In the genomic region with DNA sequence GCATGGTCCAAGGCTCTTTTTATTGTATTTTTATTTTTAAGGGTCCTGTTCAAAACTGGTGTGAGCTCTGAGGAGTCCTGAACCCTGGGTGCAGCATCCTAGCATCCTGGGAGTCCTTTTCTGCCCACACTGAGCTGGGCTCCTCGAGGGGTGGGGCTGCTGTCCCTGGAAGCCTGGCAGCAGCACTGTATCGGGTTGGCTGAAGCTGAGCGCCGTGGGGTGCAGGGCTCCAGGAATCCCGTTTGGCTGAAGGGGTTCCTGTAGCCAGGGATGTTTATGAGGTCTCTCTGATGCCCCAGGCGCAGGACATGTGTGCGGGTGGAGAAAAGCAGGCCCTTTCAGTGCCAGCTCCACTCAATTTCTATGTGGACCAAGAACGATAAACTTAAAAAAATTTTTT, we compare ENCODE assay signal across 10 cellular contexts.
"Had no signal": no experiment of that assay in that cellular context is flagged by ENCODE, and none has a peak within 500 bp of the region (broad histone marks: within the 10 kb centered on the region; RNA-seq: fewer than 3 reads in every experiment).

No MANE protein-coding gene starts in this region.

- H2AFZ ChIP-seq: GM23248 had no signal

- DNase-seq: GM23248, GOT3, HFFc6, KBM-7 had no signal

- H3K27me3 Mint-ChIP-seq: IgD-negative memory B cell had no signal

- H3K9ac ChIP-seq: GM23248, KMS-11 had no signal

- H3K9me3 Mint-ChIP-seq: IgD-negative memory B cell had no signal

- H3K4me2 ChIP-seq: KMS-11 had no signal

- FAIRE-seq: HepG2 had no signal

- H3K4me3 ChIP-seq: GM23248, HAP-1 had no signal

- H3K4me1 Mint-ChIP-seq: IgD-negative memory B cell had no signal

- H3K36me3 Mint-ChIP-seq: IgD-negative memory B cell had no signal

- H3K4me1 ChIP-seq: HAP-1 had no signal

- ATAC-seq: HCT116, HepG2 had no signal

- H3K27ac ChIP-seq: GM23248, HL-60, KMS-11 had no signal

- H3K4me3 Mint-ChIP-seq: HFFc6, IgD-negative memory B cell had no signal

- H3K36me3 ChIP-seq: HAP-1 had no signal

- H3K27ac Mint-ChIP-seq: HFFc6, IgD-negative memory B cell had no signal

- H3K9me3 ChIP-seq: HAP-1 had no signal
